Comparison of ENCODE assay signal across 1 cellular context in genomic region chr3:50606596-50606995, GRCh38.
TF ChIP-seq lines count a peak whose summit lies in the region.

No MANE protein-coding gene starts in this region.

TF ChIP-seq in K562, 482 proteins besides CTCF, POLR2A, EP300 and RAD21:
- TF ChIP-seq NRF1 (conservative IDR thresholded peaks at IDR 0.05 in 1 of 2, IDR thresholded peaks at IDR 0.05 in 1 of 2) (peak in 1 of 2 experiments; percentile 33; a peak in 2 of 4 replicates), ZNF780A (CRISPR knock-in tag; IDR thresholded peaks at IDR 0.05) (no peak), TAF9B (IDR thresholded peaks at IDR 0.05; ENCODE audit: partially characterized antibody) (no peak), MITF (IDR thresholded peaks at IDR 0.05) (no peak), U2AF2 (optimal IDR thresholded peaks at IDR 0.05; ENCODE audit: low read depth, low read length) (no peak), NKRF (IDR thresholded peaks at IDR 0.05; ENCODE audit: borderline replicate concordance) (no peak), ZNF316 (IDR thresholded peaks at IDR 0.05) (no peak), TEAD1 (CRISPR knock-in tag; IDR thresholded peaks at IDR 0.05) (no peak), IRF2 (CRISPR knock-in tag; IDR thresholded peaks at IDR 0.05) (no peak), E2F8 (IDR thresholded peaks at IDR 0.05; ENCODE audit: low read depth, partially characterized antibody) (peak; percentile 2), ZC3H4 (CRISPR knock-in tag; IDR thresholded peaks at IDR 0.05; ENCODE audit: borderline replicate concordance) (no peak), ZFP30 (CRISPR knock-in tag; IDR thresholded peaks at IDR 0.05; ENCODE audit: borderline replicate concordance) (no peak)
